14 cellular contexts compared by ENCODE assay signal in genomic region chr7:16130127-16131110, GRCh38.
A peak's percentile ranks its signal among the peaks of the same experiment; 100 is the strongest.
DNase-seq lines count a peak whose midpoint lies in the region; ATAC-seq and TF ChIP-seq lines count a peak whose summit lies in the region.
"Had no signal": no experiment of that assay in that cellular context is flagged by ENCODE, and none has a peak within 500 bp of the region (broad histone marks: within the 10 kb centered on the region; RNA-seq: fewer than 3 reads in every experiment).

No MANE protein-coding gene starts in this region.

- H3K4me3 ChIP-seq in Caco-2 (ENCODE audit: low read depth, low read length) (no peak overlapping the region), PC-9 (peak overlapping the region; percentile 17)

- no peak for TF ChIP-seq CTCF in Caco-2 (IDR thresholded peaks at IDR 0.05; ENCODE audit: insufficient read depth in 1 of 2, low read depth in 1 of 2, low read length in 1 of 2, severe bottlenecking in 1 of 2, unreplicated experiment in 1 of 2)
- no peak for TF ChIP-seq CTCF in PC-9 (conservative IDR thresholded peaks at IDR 0.05)
- TF ChIP-seq CTCF in nephron progenitor cell (IDR thresholded peaks at IDR 0.05) = no peak

- H3K4me1 ChIP-seq in Caco-2 (0 out of 2 replicates have a peak, but pooled peaks cover 2% of the 10 kb centered on the region), PC-9 (replicated peaks; ENCODE audit: insufficient read depth) (peaks cover 35% of the 10 kb centered on the region)

- intact Hi-C loops in Caco-2 (cut with micrococcal nuclease; ENCODE audit: unreplicated experiment) = no loop called here
- intact Hi-C loops in PC-9 (cut with micrococcal nuclease; ENCODE audit: unreplicated experiment) = loop anchor here (1.0 kb wide), 1 partner anchor 139 kb away; no protein-coding TSS in a partner anchor

- H4K20me1 ChIP-seq in PC-9 (ENCODE audit: insufficient read depth) = no peaks in the 10 kb centered on the region

- H3K4me1 Mint-ChIP-seq in Caco-2 (ENCODE audit: low read depth, unreplicated experiment) (peaks cover 11% of the 10 kb centered on the region), nephron progenitor cell (peaks cover 10% of the 10 kb centered on the region)

- peak overlapping the region; percentile 58 for H3K4me2 ChIP-seq in PC-9

- no peaks in the 10 kb centered on the region for H3K79me2 ChIP-seq in PC-9 (ENCODE audit: low read depth)

- no peaks in the 10 kb centered on the region for H3K9me2 ChIP-seq in PC-9 (ENCODE audit: insufficient read depth)

- H3K27ac ChIP-seq in PC-9 (peak overlapping the region; percentile 90), epithelial cell of prostate (peak overlapping the region; percentile 84)

- H3K4me3 Mint-ChIP-seq in Caco-2 (ENCODE audit: unreplicated experiment) = no peak overlapping the region
- H3K4me3 Mint-ChIP-seq in nephron progenitor cell = no peak overlapping the region
- H3K4me3 Mint-ChIP-seq: CD4-positive, alpha-beta T cell; stimulated activated naive CD8-positive, alpha-beta T cell treated with anti-CD3 and anti-CD28 coated beads, Interleukin-15, Interleukin-2, amounts not matched to agents 100 ng/mL and 50 ng/mL, for 24 hours; T-helper 1 cell treated with Interleukin-12 subunit alpha and Interleukin-12 subunit beta and Interleukin-4 antibody, amounts not matched to agents 30 μg/mL and 1 μg/mL, for 36 hours had no signal

- POLR2A ChIA-PET in Caco-2 (lab: Charles Lee) (no interaction called here), PC-9 (lab: Charles Lee; ENCODE audit: unreplicated experiment) (interaction anchor here (0.5 to 1.4 kb wide), 8 partner anchors 142 to 510 kb away, joined by 3 to 16 read pairs (median 6); partner anchors contain the start of gene CRPPA)

- BruUV-seq in Caco-2 (replicated peaks; lab: Mats Ljungman, UMichigan) = no TSS peak
- BruUV-seq in PC-9 (replicated peaks; lab: Mats Ljungman, UMichigan) = TSS peak; percentile 89

- H3K27ac Mint-ChIP-seq in Caco-2 (ENCODE audit: unreplicated experiment) (peak overlapping the region; percentile 3), nephron progenitor cell (no peak overlapping the region)
- H3K27ac Mint-ChIP-seq: CD4-positive, alpha-beta T cell; stimulated activated naive CD8-positive, alpha-beta T cell treated with anti-CD3 and anti-CD28 coated beads, Interleukin-15, Interleukin-2, amounts not matched to agents 100 ng/mL and 50 ng/mL, for 24 hours; T-helper 1 cell treated with Interleukin-12 subunit alpha and Interleukin-12 subunit beta and Interleukin-4 antibody, amounts not matched to agents 30 μg/mL and 1 μg/mL, for 36 hours had no signal

- ATAC-seq in GM21526 (IDR thresholded peaks at IDR 0.05; ENCODE audit: low FRiP score, unreplicated experiment) = no peak

- no peak overlapping the region for H2AFZ ChIP-seq in PC-9

- H3K36me3 Mint-ChIP-seq in Caco-2 (ENCODE audit: insufficient read depth, unreplicated experiment) = no peaks in the 10 kb centered on the region
- no peaks in the 10 kb centered on the region for H3K36me3 Mint-ChIP-seq in nephron progenitor cell (ENCODE audit: low read depth)

- H3K36me3 ChIP-seq in Caco-2 (ENCODE audit: control insufficient read depth, insufficient read depth, low read length) (no peaks in the 10 kb centered on the region), PC-9 (ENCODE audit: low read depth) (no peaks in the 10 kb centered on the region)

- DNase-seq in Caco-2 = no peak
- no peak for DNase-seq in PC-9
- DNase-seq in epithelial cell of prostate (ENCODE audit: low read depth, low spot score) = no peak
- DNase-seq in myocyte (ENCODE audit: low read depth) = peak; percentile 55
- DNase-seq in NCI-H748 (lab: John Stamatoyannopoulos, UW; ENCODE audit: unreplicated experiment) = no peak
- DNase-seq in C1 segment of cervical spinal cord (lab: John Stamatoyannopoulos, UW) = no peak
- no peak for DNase-seq in nephron progenitor cell
- DNase-seq: activated effector memory CD4-positive, alpha-beta T cell treated with anti-CD3 and anti-CD28 coated beads, Interleukin-2, amount 50 U/mL, for 16 hours; CD4-positive, alpha-beta T cell; MM.1S; stimulated activated CD4-positive, alpha-beta T cell treated with anti-CD3 and anti-CD28 coated beads, Interleukin-4, amount 100 ng/mL, for 1 hour had no signal

- H3K9me3 ChIP-seq in Caco-2 = peaks cover 4% of the 10 kb centered on the region; the same call in 1 of the 2 replicates
- H3K9me3 ChIP-seq in PC-9 (ENCODE audit: insufficient read depth, low read depth) = no peaks in the 10 kb centered on the region; the same call in 1 of the 2 replicates

- H3K9me3 Mint-ChIP-seq in Caco-2 (ENCODE audit: unreplicated experiment) = peaks cover 29% of the 10 kb centered on the region
- H3K9me3 Mint-ChIP-seq in nephron progenitor cell = peaks cover 7% of the 10 kb centered on the region
- H3K9me3 Mint-ChIP-seq: stimulated activated naive CD8-positive, alpha-beta T cell treated with anti-CD3 and anti-CD28 coated beads, Interleukin-15, Interleukin-2, amounts not matched to agents 100 ng/mL and 50 ng/mL, for 24 hours had no signal

- peaks cover 28% of the 10 kb centered on the region for H3F3A ChIP-seq in PC-9 (ENCODE audit: insufficient read depth, low read depth)

- H3K27me3 ChIP-seq in Caco-2 (replicated peaks; ENCODE audit: control insufficient read depth, insufficient read depth, low read length) = no peaks in the 10 kb centered on the region
- H3K27me3 ChIP-seq in PC-9 (ENCODE audit: insufficient read depth, low read depth) = no peaks in the 10 kb centered on the region

- CTCF ChIA-PET in Caco-2 (lab: Charles Lee) = interaction anchor here (0.6 kb wide), 1 partner anchor 14 kb away, joined by 3 read pairs; no protein-coding TSS in a partner anchor
- CTCF ChIA-PET in PC-9 (lab: Charles Lee) = interaction anchor here (1.0 to 1.3 kb wide), 3 partner anchors 286 to 434 kb away, joined by 3 to 4 read pairs (median 3); no protein-coding TSS in a partner anchor

- H3K27me3 Mint-ChIP-seq in Caco-2 (ENCODE audit: insufficient read depth, unreplicated experiment) (no peaks in the 10 kb centered on the region), nephron progenitor cell (ENCODE audit: low read depth, poor library complexity) (no peaks in the 10 kb centered on the region)
- H3K27me3 Mint-ChIP-seq: CD4-positive, alpha-beta T cell; stimulated activated naive CD8-positive, alpha-beta T cell treated with anti-CD3 and anti-CD28 coated beads, Interleukin-15, Interleukin-2, amounts not matched to agents 100 ng/mL and 50 ng/mL, for 24 hours had no signal
